ENCODE assay signal across 14 cellular contexts in genomic region chr10:71754562-71754961, GRCh38. TPM values are rescaled to one million over a fixed set of nuclear protein-coding genes. Genes with fewer than 3 reads are reported as not detected.
A peak's percentile ranks its signal among the peaks of the same experiment; 100 is the strongest.
DNase-seq lines count a peak whose midpoint lies in the region; ATAC-seq and TF ChIP-seq lines count a peak whose summit lies in the region.
"Had no signal": no experiment of that assay in that cellular context is flagged by ENCODE, and none has a peak within 500 bp of the region (broad histone marks: within the 10 kb centered on the region; RNA-seq: fewer than 3 reads in every experiment).

No MANE protein-coding gene starts in this region.

- no peak overlapping the region for H3K4me3 Mint-ChIP-seq in activated CD4-positive, alpha-beta T cell treated with anti-CD3 and anti-CD28 coated beads, Interleukin-2, amount 10 ng/mL, durations not matched to agents 7 days and 5 days
- H3K4me3 Mint-ChIP-seq: WTC11 had no signal

- 84 to 86% methylated on average over 3 of the region's 3 CpGs for WGBS in esophagus squamous epithelium, 2 donors

- no peaks in the 10 kb centered on the region for H3K27me3 ChIP-seq in esophagus squamous epithelium

- H3K4me1 ChIP-seq in esophagus squamous epithelium = peaks cover 28 to 92% (median 52%) of the 10 kb centered on the region in 3 donors

- POLR2A ChIA-PET in activated CD4-positive, alpha-beta T cell treated with anti-CD3 and anti-CD28 coated beads, Interleukin-2, amount 10 ng/mL, durations not matched to agents 7 days and 5 days (lab: Charles Lee) = no interaction called here

- no peak for TF ChIP-seq CTCF in esophagus squamous epithelium (IDR thresholded peaks at IDR 0.05)

- peaks cover 14 to 84% (median 36%) of the 10 kb centered on the region in 3 donors for H3K36me3 ChIP-seq in esophagus squamous epithelium

- H3K27ac ChIP-seq in esophagus squamous epithelium (peak overlapping the region; percentile 28 to 86 (median 62)), substantia nigra (ENCODE audit: low read depth, low read length, poor library complexity, severe bottlenecking) (peak overlapping the region; percentile 80)

- intact Hi-C loops in esophagus squamous epithelium (cut with DNase I) = no loop called here

- CTCF ChIA-PET in activated CD4-positive, alpha-beta T cell treated with anti-CD3 and anti-CD28 coated beads, Interleukin-2, amount 10 ng/mL, durations not matched to agents 7 days and 5 days (lab: Charles Lee) = interaction anchor here (1.0 to 2.0 kb wide), 2 partner anchors 16 to 20 kb away, joined by 4 to 6 read pairs; no protein-coding TSS in a partner anchor

- no peak for ATAC-seq in HG02623 (IDR thresholded peaks at IDR 0.05; ENCODE audit: unreplicated experiment)
- ATAC-seq: A549, WTC11 had no signal

- peaks cover 91% of the 10 kb centered on the region for H3K4me1 Mint-ChIP-seq in activated CD4-positive, alpha-beta T cell treated with anti-CD3 and anti-CD28 coated beads, Interleukin-2, amount 10 ng/mL, durations not matched to agents 7 days and 5 days

- peak overlapping the region; percentile 71 for H3K27ac Mint-ChIP-seq in activated CD4-positive, alpha-beta T cell treated with anti-CD3 and anti-CD28 coated beads, Interleukin-2, amount 10 ng/mL, durations not matched to agents 7 days and 5 days
- H3K27ac Mint-ChIP-seq: WTC11 had no signal

- no peak for TF ChIP-seq POLR2A in esophagus squamous epithelium (IDR thresholded peaks at IDR 0.05)

- no peaks in the 10 kb centered on the region for H3K9me3 ChIP-seq in esophagus squamous epithelium
- H3K9me3 ChIP-seq: A549 had no signal

- no peak overlapping the region for H3K4me3 ChIP-seq in esophagus squamous epithelium
- H3K4me3 ChIP-seq: A549 had no signal

- no peaks in the 10 kb centered on the region for H3K9me3 Mint-ChIP-seq in activated CD4-positive, alpha-beta T cell treated with anti-CD3 and anti-CD28 coated beads, Interleukin-2, amount 10 ng/mL, durations not matched to agents 7 days and 5 days
- H3K9me3 Mint-ChIP-seq: WTC11 had no signal

- DNase-seq in activated CD4-positive, alpha-beta T cell treated with anti-CD3 and anti-CD28 coated beads, Interleukin-2, amount 10 ng/mL, durations not matched to agents 7 days and 5 days = no peak
- no peak for DNase-seq in activated CD4-positive, alpha-beta T cell treated with anti-CD3 and anti-CD28 coated beads, Interleukin-2, amount 50 U/mL, for 4 hours
- DNase-seq in SIG-M5 (lab: John Stamatoyannopoulos, UW) (peak; percentile 12), esophagus squamous epithelium (lab: John Stamatoyannopoulos, UW) (no peak), substantia nigra (lab: John Stamatoyannopoulos, UW) (no peak), AG20443 (ENCODE audit: low spot score) (no peak)
- no peak for DNase-seq in stimulated activated CD8-positive, alpha-beta memory T cell treated with anti-CD3 and anti-CD28 coated beads, Interleukin-4, amount 100 ng/mL, for 48 hours
- DNase-seq: activated effector memory CD4-positive, alpha-beta T cell treated with anti-CD3 and anti-CD28 coated beads, Interleukin-2, amount 50 U/mL, for 16 hours; stimulated activated CD4-positive, alpha-beta T cell treated with anti-CD3 and anti-CD28 coated beads, Interleukin-1b, Interleukin-23, amount 100 ng/mL, for 48 hours; stimulated activated naive CD4-positive, alpha-beta T cell had no signal

- no peaks in the 10 kb centered on the region for H3K27me3 Mint-ChIP-seq in activated CD4-positive, alpha-beta T cell treated with anti-CD3 and anti-CD28 coated beads, Interleukin-2, amount 10 ng/mL, durations not matched to agents 7 days and 5 days

- peaks cover 78% of the 10 kb centered on the region for H3K36me3 Mint-ChIP-seq in activated CD4-positive, alpha-beta T cell treated with anti-CD3 and anti-CD28 coated beads, Interleukin-2, amount 10 ng/mL, durations not matched to agents 7 days and 5 days (ENCODE audit: low read depth)
- H3K36me3 Mint-ChIP-seq: WTC11 had no signal

RNA-seq across cellular contexts. Expression of gene VSIR, which starts 18.8 kb away (rescaled TPM):
- total RNA-seq in activated CD4-positive, alpha-beta T cell treated with anti-CD3 and anti-CD28 coated beads, Interleukin-2, amount 10 ng/mL, durations not matched to agents 7 days and 5 days = 100 to 1,000 TPM; 120 to 148 TPM
- 10 to 100 TPM; 34.1 to 51.7 (median 44.8) TPM for total RNA-seq in esophagus squamous epithelium

RNA-seq across cellular contexts. Expression of gene C10orf105, which starts 35.0 kb away (rescaled TPM):
- total RNA-seq in activated CD4-positive, alpha-beta T cell treated with anti-CD3 and anti-CD28 coated beads, Interleukin-2, amount 10 ng/mL, durations not matched to agents 7 days and 5 days = under 1 TPM; 0.52 to 0.71 TPM
- total RNA-seq in esophagus squamous epithelium = under 1 TPM in 2 of 4 donors, not detected in 2; under 0.01 to 0.15 TPM
- total RNA-seq: LHCN-M2 had no signal
